ENCODE assay signal across 10 cellular contexts in genomic region chr18:50836521-50836957, GRCh38. TPM values are rescaled to one million over a fixed set of nuclear protein-coding genes. Genes with fewer than 3 reads are reported as not detected.
DNase-seq lines count a peak whose midpoint lies in the region; ATAC-seq, FAIRE-seq and TF ChIP-seq lines count a peak whose summit lies in the region.
"Had no signal": no experiment of that assay in that cellular context is flagged by ENCODE, and none has a peak within 500 bp of the region (broad histone marks: within the 10 kb centered on the region; RNA-seq: fewer than 3 reads in every experiment).

No MANE protein-coding gene starts in this region.

- no TSS peak for BruUV-seq in HepG2 (replicated peaks; lab: Mats Ljungman, UMichigan)

- CTCF ChIA-PET in HepG2 (lab: Yijun Ruan, JAX; ENCODE audit: low intra/inter-chr PET ratio, low total read pairs), result no interaction called here

- no peak overlapping the region for H3K4me2 ChIP-seq in HepG2 (ENCODE audit: low read depth, low read length)
- H3K4me2 ChIP-seq: neural progenitor cell had no signal

- H3K4me3 ChIP-seq in liver (ENCODE audit: low read depth in 1 of 3, low read length in 3 of 3) (no peak overlapping the region), HepG2 (replicated peaks in 1 of 3; ENCODE audit: insufficient read depth in 1 of 3, low read depth in 2 of 3, low read length in 3 of 3) (no peak overlapping the region), ascending aorta (no peak overlapping the region)
- H3K4me3 ChIP-seq: neural progenitor cell had no signal

- no peaks in the 10 kb centered on the region for H3K36me3 ChIP-seq in liver (ENCODE audit: control insufficient read depth in 4 of 4, insufficient read depth in 3 of 4, low read depth in 1 of 4, low read length in 3 of 4)
- no peaks in the 10 kb centered on the region for H3K36me3 ChIP-seq in HepG2 (replicated peaks in 1 of 2; ENCODE audit: control insufficient read depth in 1 of 2, insufficient read depth in 2 of 2, low read length in 2 of 2)
- H3K36me3 ChIP-seq in ascending aorta, result no peaks in the 10 kb centered on the region
- H3K36me3 ChIP-seq: neural progenitor cell had no signal

- 66% methylated on average over 2 of the region's 2 CpGs for WGBS in liver
- 56% methylated on average over 2 of the region's 2 CpGs for WGBS in HepG2 (ENCODE audit: low lambda C conversion rate)

- H3K79me2 ChIP-seq in HepG2 (ENCODE audit: insufficient read depth, low read length), result no peaks in the 10 kb centered on the region

- DNase-seq in HepG2 (ENCODE audit: low spot score), result no peak
- peak; percentile 58 for DNase-seq in NCI-H226
- DNase-seq in epithelial cell of prostate (ENCODE audit: low read depth, low spot score), result peak; percentile 89
- peak; percentile 59 for DNase-seq in urothelium cell line (ENCODE audit: low spot score)
- no peak for DNase-seq in inferior parietal cortex (ENCODE audit: extremely low spot score)
- no peak for DNase-seq in ascending aorta (ENCODE audit: low spot score in 2 of 2)
- DNase-seq in Right ventricle myocardium inferior (ENCODE audit: missing footprints), result no peak

- TF ChIP-seq EP300 in HepG2 (IDR thresholded peaks at IDR 0.05; ENCODE audit: low read depth in 2 of 2, low read length in 2 of 2), result no peak
- TF ChIP-seq EP300 in HepG2 (CRISPR knock-in tag; IDR thresholded peaks at IDR 0.05; ENCODE audit: borderline replicate concordance), result no peak

- intact Hi-C loops in HepG2 (cut with micrococcal nuclease; ENCODE audit: unreplicated experiment), result no loop called here
- intact Hi-C loops in ascending aorta (cut with DNase I), result no loop called here
- intact Hi-C loops in Right ventricle myocardium inferior (cut with DNase I), result no loop called here

- H2AFZ ChIP-seq in HepG2 (ENCODE audit: low read length), result no peak overlapping the region
- H2AFZ ChIP-seq: neural progenitor cell had no signal

- POLR2A ChIA-PET in HepG2 (lab: Yijun Ruan, JAX), result no interaction called here

- no peak overlapping the region for H3K27ac ChIP-seq in liver (ENCODE audit: low read depth in 1 of 2, low read length in 2 of 2)
- H3K27ac ChIP-seq in HepG2 (ENCODE audit: extremely low read length, insufficient read depth, low read length), result no peak overlapping the region
- H3K27ac ChIP-seq in epithelial cell of prostate, result no peak overlapping the region
- H3K27ac ChIP-seq in ascending aorta, result no peak overlapping the region
- H3K27ac ChIP-seq: neural progenitor cell had no signal

- TF ChIP-seq RAD21 in liver (IDR thresholded peaks at IDR 0.05), result no peak
- TF ChIP-seq RAD21 in HepG2 (CRISPR knock-in tag; IDR thresholded peaks at IDR 0.05), result no peak

- H3K4me1 ChIP-seq in liver (ENCODE audit: control insufficient read depth in 4 of 4, insufficient read depth in 4 of 4, low read length in 3 of 4), result no peaks in the 10 kb centered on the region
- H3K4me1 ChIP-seq in HepG2 (ENCODE audit: insufficient read depth, low read length), result no peaks in the 10 kb centered on the region
- no peaks in the 10 kb centered on the region for H3K4me1 ChIP-seq in ascending aorta
- H3K4me1 ChIP-seq: neural progenitor cell had no signal

- H4K20me1 ChIP-seq in HepG2 (ENCODE audit: insufficient read depth, low read length), result no peaks in the 10 kb centered on the region

- H3K9ac ChIP-seq in liver (ENCODE audit: low read depth in 1 of 2, low read length in 2 of 2) (no peak overlapping the region), HepG2 (ENCODE audit: insufficient read depth, low read depth, low read length) (no peak overlapping the region)
- H3K9ac ChIP-seq: neural progenitor cell had no signal

- no peaks in the 10 kb centered on the region for H3K9me3 ChIP-seq in liver (ENCODE audit: control insufficient read depth in 4 of 4, low read length in 3 of 4)
- H3K9me3 ChIP-seq in HepG2 (ENCODE audit: low read length), result no peaks in the 10 kb centered on the region
- H3K9me3 ChIP-seq in ascending aorta, result no peaks in the 10 kb centered on the region

- ATAC-seq in HepG2, result no peak
- no peak for ATAC-seq in Right ventricle myocardium inferior

- in situ Hi-C loops in HepG2 (cut with HindIII; ENCODE audit: extremely low pct_ligation_motif_present, low pct_unique_long_range_greater_than_20kb), result no loop called here

- no peak for TF ChIP-seq CTCF in liver (IDR thresholded peaks at IDR 0.05; ENCODE audit: low read depth, low read length, missing input control)
- no peak for TF ChIP-seq CTCF in HepG2 (CRISPR knock-in tag; IDR thresholded peaks at IDR 0.05)
- no peak for TF ChIP-seq CTCF in ascending aorta (IDR thresholded peaks at IDR 0.05)

- no peak for FAIRE-seq in HepG2 (lab: Jason Lieb, UNC)
- peak; percentile 20 for FAIRE-seq in urothelium cell line (lab: Jason Lieb, UNC)

- H3K27me3 ChIP-seq in liver (ENCODE audit: control insufficient read depth in 4 of 4, insufficient read depth in 4 of 4, low read length in 3 of 4) (no peaks in the 10 kb centered on the region), HepG2 (ENCODE audit: control insufficient read depth in 1 of 2, insufficient read depth in 2 of 2, low read length in 2 of 2) (no peaks in the 10 kb centered on the region), ascending aorta (no peaks in the 10 kb centered on the region)
- H3K27me3 ChIP-seq: neural progenitor cell had no signal

- TF ChIP-seq POLR2A in HepG2 (IDR thresholded peaks at IDR 0.05; ENCODE audit: insufficient read depth in 1 of 2, low read depth in 2 of 2, low read length in 2 of 2), result no peak

TF ChIP-seq in liver, 16 proteins besides CTCF, POLR2A, EP300 and RAD21:
- TF ChIP-seq JUND (IDR thresholded peaks at IDR 0.05), result peak; percentile 31 to 39
- TF ChIP-seq HNF4G (IDR thresholded peaks at IDR 0.05), result no peak

RNA-seq across cellular contexts. Expression of gene MRO, which starts 16.7 kb away (rescaled TPM):
- 1 to 10 TPM; 2.5 to 2.8 TPM for total RNA-seq in liver
- polyA plus RNA-seq in liver, result 1 to 10 TPM; 1.6 to 2.8 TPM
- total RNA-seq in HepG2 (2016; rRNA removed; fragmentation: Illumina TruSeq; extraction: Trizol), result not detected in 2 replicates
- not detected in 2 replicates for total RNA-seq in HepG2 (2016; cell fraction: cytosol; rRNA removed; fragmentation: Illumina TruSeq; extraction: Trizol; ENCODE audit: low read depth)
- total RNA-seq in HepG2 (2016; cell fraction: insoluble cytoplasmic fraction; rRNA removed; fragmentation: Illumina TruSeq; extraction: Trizol), result not detected in 2 replicates
- not detected in 2 replicates for total RNA-seq in HepG2 (2016; cell fraction: membrane; rRNA removed; fragmentation: Illumina TruSeq; extraction: Trizol)
- not detected in 2 replicates for total RNA-seq in HepG2 (2016; cell fraction: nucleus; rRNA removed; fragmentation: Illumina TruSeq; extraction: Trizol)
- not detected in 2 replicates for polyA plus RNA-seq in HepG2 (2011; rRNA removed)
- polyA plus RNA-seq in HepG2 (2011; cell fraction: cytosol; rRNA removed), result not detected in 2 replicates
- not detected in 2 replicates for polyA plus RNA-seq in HepG2 (2011; cell fraction: nucleus; rRNA removed)
- polyA plus RNA-seq in HepG2 (2012), result not detected in 2 replicates
- not detected in 2 replicates for polyA plus RNA-seq in HepG2 (2016; cell fraction: cytosol; fragmentation: Illumina TruSeq; extraction: Trizol; ENCODE audit: low read depth)
- polyA plus RNA-seq in HepG2 (2016; cell fraction: insoluble cytoplasmic fraction; fragmentation: Illumina TruSeq; extraction: Trizol; ENCODE audit: low read depth), result not detected in 2 replicates
- not detected in 2 replicates for polyA plus RNA-seq in HepG2 (2016; cell fraction: membrane; fragmentation: Illumina TruSeq; extraction: Trizol; ENCODE audit: low read depth)
- not detected in 2 replicates for polyA plus RNA-seq in HepG2 (2016; cell fraction: nucleus; fragmentation: Illumina TruSeq; extraction: Trizol; ENCODE audit: insufficient read depth, low read depth)
- 0.77 TPM in 1 of 2 replicates, not detected in the other for polyA minus RNA-seq in HepG2 (2011; rRNA and poly(A)+ RNA removed; ENCODE audit: low replicate concordance)
- polyA minus RNA-seq in HepG2 (2011; cell fraction: cytosol; rRNA and poly(A)+ RNA removed), result not detected in 2 replicates
- polyA minus RNA-seq in HepG2 (2011; cell fraction: nucleus; rRNA and poly(A)+ RNA removed), result not detected in 2 replicates
- total RNA-seq in ascending aorta, result 1.4 TPM
- total RNA-seq in Right ventricle myocardium inferior, result 4.6 TPM
- polyA plus RNA-seq: BJ had no signal

RNA-seq across cellular contexts. Expression of gene ME2, which starts 42.4 kb away (rescaled TPM):
- 10 to 100 TPM; 20.7 to 33.8 TPM for total RNA-seq in liver
- polyA plus RNA-seq in liver, result 10 to 100 TPM in 1 of 2 donors, 1 to 10 TPM in 1; 9.0 to 11.5 TPM
- total RNA-seq in HepG2 (2016; rRNA removed; fragmentation: Illumina TruSeq; extraction: Trizol), result 20.6 and 28.2 TPM in 2 replicates
- 13.6 and 15.0 TPM in 2 replicates for total RNA-seq in HepG2 (2016; cell fraction: cytosol; rRNA removed; fragmentation: Illumina TruSeq; extraction: Trizol; ENCODE audit: low read depth)
- 21.0 and 30.5 TPM in 2 replicates for total RNA-seq in HepG2 (2016; cell fraction: insoluble cytoplasmic fraction; rRNA removed; fragmentation: Illumina TruSeq; extraction: Trizol)
- 21.4 and 23.9 TPM in 2 replicates for total RNA-seq in HepG2 (2016; cell fraction: membrane; rRNA removed; fragmentation: Illumina TruSeq; extraction: Trizol)
- total RNA-seq in HepG2 (2016; cell fraction: nucleus; rRNA removed; fragmentation: Illumina TruSeq; extraction: Trizol), result 13.2 and 14.8 TPM in 2 replicates
- polyA plus RNA-seq in HepG2 (2011; rRNA removed), result 12.1 and 17.3 TPM in 2 replicates
- polyA plus RNA-seq in HepG2 (2011; cell fraction: cytosol; rRNA removed), result 7.7 and 11.6 TPM in 2 replicates
- polyA plus RNA-seq in HepG2 (2011; cell fraction: nucleus; rRNA removed), result 4.9 and 7.0 TPM in 2 replicates
- 11.7 and 12.2 TPM in 2 replicates for polyA plus RNA-seq in HepG2 (2012)
- polyA plus RNA-seq in HepG2 (2016; cell fraction: cytosol; fragmentation: Illumina TruSeq; extraction: Trizol; ENCODE audit: low read depth), result 7.1 and 7.3 TPM in 2 replicates
- 30.7 and 33.0 TPM in 2 replicates for polyA plus RNA-seq in HepG2 (2016; cell fraction: insoluble cytoplasmic fraction; fragmentation: Illumina TruSeq; extraction: Trizol; ENCODE audit: low read depth)
- polyA plus RNA-seq in HepG2 (2016; cell fraction: membrane; fragmentation: Illumina TruSeq; extraction: Trizol; ENCODE audit: low read depth), result 14.4 and 14.9 TPM in 2 replicates
- polyA plus RNA-seq in HepG2 (2016; cell fraction: nucleus; fragmentation: Illumina TruSeq; extraction: Trizol; ENCODE audit: insufficient read depth, low read depth), result 17.5 and 20.8 TPM in 2 replicates
- polyA minus RNA-seq in HepG2 (2011; rRNA and poly(A)+ RNA removed; ENCODE audit: low replicate concordance), result 12.0 and 16.3 TPM in 2 replicates
- 10.7 and 11.0 TPM in 2 replicates for polyA minus RNA-seq in HepG2 (2011; cell fraction: cytosol; rRNA and poly(A)+ RNA removed)
- 10.8 and 13.3 TPM in 2 replicates for polyA minus RNA-seq in HepG2 (2011; cell fraction: nucleus; rRNA and poly(A)+ RNA removed)
- 27.4 TPM for total RNA-seq in ascending aorta
- 88.2 TPM for total RNA-seq in Right ventricle myocardium inferior

Comparison
In these comparisons a context has a peak if more than half of its experiments do, and no peak if none do; other contexts are left out.
1. DNase-seq: peak in NCI-H226 (single experiment), epithelial cell of prostate (single experiment) and urothelium cell line (single experiment); none in HepG2 (single experiment), inferior parietal cortex (single experiment), ascending aorta (0 of 2) and Right ventricle myocardium inferior (single experiment).